18 cellular contexts compared by ENCODE assay signal in the genomic region with DNA sequence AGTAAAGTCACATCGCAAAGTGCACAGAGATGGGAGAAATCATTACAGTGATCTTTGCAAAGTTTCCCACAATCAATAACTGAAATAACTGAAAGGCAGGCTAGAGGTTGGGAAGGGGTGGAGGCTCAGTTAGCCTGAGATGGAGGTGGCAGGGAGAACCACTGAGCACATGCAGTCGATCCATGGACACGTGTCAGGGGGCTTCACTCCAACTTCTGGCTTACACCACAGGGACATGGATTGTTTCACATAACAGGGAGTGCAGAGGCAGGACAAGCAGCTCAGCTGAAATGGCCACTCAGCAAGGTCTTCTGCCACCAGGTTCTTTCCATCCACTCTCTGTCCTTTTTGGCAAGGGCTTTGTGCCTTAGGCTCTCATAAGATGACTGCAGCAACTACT. TPM values are rescaled to one million over a fixed set of nuclear protein-coding genes. Genes with fewer than 3 reads are reported as not detected.
A peak's percentile ranks its signal among the peaks of the same experiment; 100 is the strongest.
DNase-seq lines count a peak whose midpoint lies in the region; ATAC-seq and TF ChIP-seq lines count a peak whose summit lies in the region.
"Had no signal": no experiment of that assay in that cellular context is flagged by ENCODE, and none has a peak within 500 bp of the region (broad histone marks: within the 10 kb centered on the region; RNA-seq: fewer than 3 reads in every experiment).

No MANE protein-coding gene starts in this region.

- H3K9me3 ChIP-seq in T-helper 17 cell (ENCODE audit: control insufficient read depth, low read length, poor library complexity, severe bottlenecking) (no peaks in the 10 kb centered on the region), esophagus squamous epithelium (no peaks in the 10 kb centered on the region), osteoblast (ENCODE audit: low read depth, low read length) (no peaks in the 10 kb centered on the region), transverse colon (no peaks in the 10 kb centered on the region), adrenal gland (replicated peaks in 1 of 3) (no peaks in the 10 kb centered on the region)

- H3K36me3 ChIP-seq in esophagus squamous epithelium (no peaks in the 10 kb centered on the region), osteoblast (ENCODE audit: insufficient read depth, low read length) (no peaks in the 10 kb centered on the region), transverse colon (no peaks in the 10 kb centered on the region), adrenal gland (replicated peaks in 1 of 2) (no peaks in the 10 kb centered on the region)

- no peak overlapping the region for H3K4me3 ChIP-seq in esophagus squamous epithelium
- peak overlapping the region; percentile 11 for H3K4me3 ChIP-seq in osteoblast (ENCODE audit: insufficient read depth, low read length)
- no peak overlapping the region for H3K4me3 ChIP-seq in transverse colon
- no peak overlapping the region for H3K4me3 ChIP-seq in adrenal gland

- H3K4me2 ChIP-seq in osteoblast (ENCODE audit: insufficient read depth, low read length): peak overlapping the region; percentile 43

- intact Hi-C loops in esophagus squamous epithelium (cut with DNase I) (no loop called here), transverse colon (cut with DNase I; ENCODE audit: low total_unique reads) (no loop called here), adrenal gland (cut with DNase I) (no loop called here)

- no peak for DNase-seq in T-helper 17 cell
- DNase-seq in esophagus squamous epithelium (lab: John Stamatoyannopoulos, UW): no peak
- no peak for DNase-seq in osteoblast (ENCODE audit: insufficient read length, low spot score, missing footprints)
- no peak for DNase-seq in transverse colon
- no peak for DNase-seq in adrenal gland
- DNase-seq in NCI-H146 (lab: John Stamatoyannopoulos, UW): no peak
- DNase-seq in HPDE6-E6E7 (ENCODE audit: extremely low spot score): no peak
- no peak for DNase-seq in NCI-H2196 treated with DMSO at 0.1 percent for 48 hours (lab: John Stamatoyannopoulos, UW; ENCODE audit: unreplicated experiment)
- DNase-seq: activated CD8-positive, alpha-beta memory T cell treated with anti-CD3 and anti-CD28 coated beads for 24 hours; anterior cingulate cortex; NCI-H2029; SIG-M5; stimulated activated CD4-positive, alpha-beta T cell treated with anti-CD3 and anti-CD28 coated beads, Interleukin-1b, Interleukin-23, amount 100 ng/mL, for 48 hours had no signal

- TF ChIP-seq EP300 in transverse colon (IDR thresholded peaks at IDR 0.05; ENCODE audit: low read depth): no peak

- TF ChIP-seq CTCF in esophagus squamous epithelium (IDR thresholded peaks at IDR 0.05) (no peak), osteoblast (IDR thresholded peaks at IDR 0.05; ENCODE audit: extremely low read depth, low read depth, low read length) (no peak), transverse colon (IDR thresholded peaks at IDR 0.05) (no peak), adrenal gland (IDR thresholded peaks at IDR 0.05) (no peak)

- no peaks in the 10 kb centered on the region for H4K20me1 ChIP-seq in osteoblast (ENCODE audit: insufficient read depth, low read length)

- TF ChIP-seq POLR2A in esophagus squamous epithelium (IDR thresholded peaks at IDR 0.05) (no peak), transverse colon (IDR thresholded peaks at IDR 0.05) (no peak), adrenal gland (IDR thresholded peaks at IDR 0.05) (no peak)

- H3K4me3 Mint-ChIP-seq in T-helper 17 cell: no peak overlapping the region
- H3K4me3 Mint-ChIP-seq: B cell; nephron; T-helper 2 cell treated with Interferon-gamma antibody and Interleukin-4, amounts not matched to agents 5 μg/mL and 100 μg/mL, for 36 hours had no signal

- H3K36me3 Mint-ChIP-seq in T-helper 17 cell (ENCODE audit: low read depth): no peaks in the 10 kb centered on the region

- in situ Hi-C loops in transverse colon (cut with MboI; ENCODE audit: low pct_ligation_motif_present in 1 of 4, low pct_unique_long_range_greater_than_20kb in 1 of 4, low sequenced_read_pairs in 3 of 4): no loop called here

- H3K4me1 Mint-ChIP-seq in T-helper 17 cell: peaks cover 10% of the 10 kb centered on the region
- H3K4me1 Mint-ChIP-seq: B cell, nephron had no signal

- H3K4me1 ChIP-seq in esophagus squamous epithelium (peaks cover 5 to 26% (median 14%) of the 10 kb centered on the region in 3 donors), osteoblast (ENCODE audit: insufficient read depth, low read length) (peaks cover 41% of the 10 kb centered on the region), transverse colon (peaks cover 0 to 14% (median 7%) of the 10 kb centered on the region in 4 donors), adrenal gland (replicated peaks in 1 of 2) (no peaks in the 10 kb centered on the region)

- H3K27me3 ChIP-seq in esophagus squamous epithelium: no peaks in the 10 kb centered on the region
- H3K27me3 ChIP-seq in osteoblast (ENCODE audit: insufficient read depth, low read length): no peaks in the 10 kb centered on the region
- no peaks in the 10 kb centered on the region for H3K27me3 ChIP-seq in transverse colon
- no peaks in the 10 kb centered on the region for H3K27me3 ChIP-seq in adrenal gland

- H2AFZ ChIP-seq in osteoblast (ENCODE audit: low read length): no peak overlapping the region

- H3K79me2 ChIP-seq in osteoblast (ENCODE audit: insufficient read depth, low read length): no peaks in the 10 kb centered on the region

- ATAC-seq in T-helper 17 cell: no peak
- ATAC-seq: activated CD4-positive, CD25-positive, alpha-beta regulatory T cell treated with anti-CD3 and anti-CD28 coated beads, Interleukin-2, amount 50 U/mL, for 24 hours had no signal

- no peaks in the 10 kb centered on the region for H3K27me3 Mint-ChIP-seq in T-helper 17 cell

- WGBS in esophagus squamous epithelium, 2 donors: 97 to 100% methylated on average over 2 to 3 of the region's 3 CpGs
- 90 to 100% methylated on average over 1 to 3 of the region's 3 CpGs for WGBS in transverse colon (ENCODE audit: low coverage in 1 of 2), 2 donors
- 91 to 97% (median 95%) methylated on average over 3 of the region's 3 CpGs for WGBS in adrenal gland, 4 donors

- H3K27ac ChIP-seq in esophagus squamous epithelium (peak overlapping the region; percentile 63 to 87 (median 84)), osteoblast (ENCODE audit: low read depth, low read length) (peak overlapping the region; percentile 100), transverse colon (peak overlapping the region in 3 of 4 donors; percentile 54 to 79 (median 78)), adrenal gland (peak overlapping the region in 2 of 5 donors; percentile 50 to 84)

- H3K27ac Mint-ChIP-seq in T-helper 17 cell: peak overlapping the region; percentile 5
- H3K27ac Mint-ChIP-seq: activated T-helper 2 cell treated with anti-CD3 and anti-CD28 coated beads, Interferon-gamma antibody, Interleukin-2, Interleukin-4, amounts not matched to agents 10 μg/mL and 5 μg/mL and 100 μg/mL, durations not matched to agents 14 hours and 24 hours and 36 hours; B cell; nephron; T-helper 2 cell treated with Interferon-gamma antibody and Interleukin-4, amounts not matched to agents 5 μg/mL and 100 μg/mL, for 36 hours had no signal

RNA-seq across cellular contexts. Expression of a gene that starts 35.1 kb away (rescaled TPM):
- total RNA-seq in T-helper 17 cell: 10 to 100 TPM; 52.0 to 66.9 TPM
- total RNA-seq in esophagus squamous epithelium: 10 to 100 TPM; 10.1 to 49.0 (median 19.8) TPM
- 109 and 156 TPM in 2 replicates for total RNA-seq in osteoblast
- total RNA-seq in transverse colon: 100 to 1,000 TPM; 309 to 483 (median 316) TPM
- total RNA-seq in adrenal gland: 10 to 100 TPM; 25.7 to 80.5 (median 46.6) TPM
- 10 to 100 TPM in 2 of 3 donors, 1 to 10 TPM in 1; 8.7 to 18.2 (median 12.1) TPM for polyA plus RNA-seq in adrenal gland
